In the genomic region with DNA sequence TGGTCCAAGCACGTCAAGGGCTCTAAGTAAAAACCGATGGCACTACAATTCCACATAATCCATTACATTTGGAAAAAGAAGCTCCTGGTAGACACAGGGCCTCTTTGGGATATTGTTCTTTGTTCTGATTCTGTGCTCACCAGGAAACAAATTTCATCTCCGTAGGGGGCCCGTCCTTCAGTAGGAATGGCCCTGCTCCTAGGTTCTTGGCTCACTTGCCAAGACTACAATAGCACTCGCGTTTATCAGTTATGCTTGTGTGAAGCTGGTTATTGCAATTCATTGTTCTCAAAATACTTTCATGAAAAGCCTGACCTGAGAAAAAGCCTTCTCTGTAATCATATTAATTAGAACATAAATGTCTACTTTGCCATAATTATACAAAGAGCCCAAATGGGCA, we compare ENCODE assay signal across 17 cellular contexts. TPM values are rescaled to one million over a fixed set of nuclear protein-coding genes. Genes with fewer than 3 reads are reported as not detected.
DNase-seq lines count a peak whose midpoint lies in the region; ATAC-seq and TF ChIP-seq lines count a peak whose summit lies in the region.
"Had no signal": no experiment of that assay in that cellular context is flagged by ENCODE, and none has a peak within 500 bp of the region (broad histone marks: within the 10 kb centered on the region; RNA-seq: fewer than 3 reads in every experiment).

No MANE protein-coding gene starts in this region.

- H3K14ac ChIP-seq in neuronal stem cell (ENCODE audit: low read length) = no peak overlapping the region

- H4K8ac ChIP-seq in neuronal stem cell (ENCODE audit: low read depth, low read length) = no peak overlapping the region

- H2AK5ac ChIP-seq in neuronal stem cell (ENCODE audit: low read depth, low read length) = no peak overlapping the region

- H3K36me3 Mint-ChIP-seq in T-helper 1 cell treated with Interleukin-12 subunit alpha and Interleukin-12 subunit beta and Interleukin-4 antibody, amounts not matched to agents 30 μg/mL and 1 μg/mL, for 36 hours (ENCODE audit: low read depth) = peaks cover 80% of the 10 kb centered on the region
- H3K36me3 Mint-ChIP-seq in CD4-positive, alpha-beta T cell (ENCODE audit: low read depth) = peaks cover 73% of the 10 kb centered on the region
- H3K36me3 Mint-ChIP-seq in activated naive CD8-positive, alpha-beta T cell treated with anti-CD3 and anti-CD28 coated beads, Interleukin-2, amount 10 ng/mL, durations not matched to agents 7 days and 5 days = peaks cover 62% of the 10 kb centered on the region

- no peak overlapping the region for H3K27ac ChIP-seq in CD4-positive, alpha-beta T cell (ENCODE audit: low read depth, low read length)
- no peak overlapping the region for H3K27ac ChIP-seq in neuronal stem cell (replicated peaks; ENCODE audit: low read length)
- H3K27ac ChIP-seq: lower lobe of right lung, SJCRH30, suprapubic skin had no signal

- H3K27me3 ChIP-seq in CD4-positive, alpha-beta T cell (ENCODE audit: control insufficient read depth, insufficient read depth, low read length) = no peaks in the 10 kb centered on the region
- no peaks in the 10 kb centered on the region for H3K27me3 ChIP-seq in neuronal stem cell (ENCODE audit: control insufficient read depth in 3 of 3, insufficient read depth in 3 of 3, low read depth in 1 of 3, low read length in 3 of 3)
- H3K27me3 ChIP-seq: SJCRH30, suprapubic skin had no signal

- H3K9me3 ChIP-seq in CD4-positive, alpha-beta T cell (ENCODE audit: control insufficient read depth, low read length) = no peaks in the 10 kb centered on the region
- H3K9me3 ChIP-seq in neuronal stem cell (replicated peaks in 1 of 2; ENCODE audit: control insufficient read depth in 2 of 2, insufficient read depth in 1 of 2, low read depth in 1 of 2, low read length in 2 of 2) = no peaks in the 10 kb centered on the region
- H3K9me3 ChIP-seq: lower lobe of right lung, SJCRH30, suprapubic skin had no signal

- no peak for TF ChIP-seq CTCF in CD4-positive, alpha-beta T cell (IDR thresholded peaks at IDR 0.05)

- POLR2A ChIA-PET in CD4-positive, alpha-beta T cell (lab: Charles Lee) = interaction anchor here (0.6 to 3.0 kb wide), 7 partner anchors 10 to 53 kb away, joined by 3 to 23 read pairs (median 3); partner anchors contain the start of gene ZC3HAV1L
- POLR2A ChIA-PET in activated naive CD8-positive, alpha-beta T cell treated with anti-CD3 and anti-CD28 coated beads, Interleukin-2, amount 10 ng/mL, durations not matched to agents 7 days and 5 days (lab: Charles Lee) = interaction anchor here (0.7 to 1.7 kb wide), 5 partner anchors 13 to 184 kb away, joined by 3 to 5 read pairs (median 4); no protein-coding TSS in a partner anchor

- no peak overlapping the region for H2BK120ac ChIP-seq in neuronal stem cell (ENCODE audit: low read depth, low read length)

- no peaks in the 10 kb centered on the region for H3K27me3 Mint-ChIP-seq in T-helper 1 cell treated with Interleukin-12 subunit alpha and Interleukin-12 subunit beta and Interleukin-4 antibody, amounts not matched to agents 30 μg/mL and 1 μg/mL, for 36 hours (ENCODE audit: low read depth)
- H3K27me3 Mint-ChIP-seq in CD4-positive, alpha-beta T cell = no peaks in the 10 kb centered on the region
- H3K27me3 Mint-ChIP-seq in activated naive CD8-positive, alpha-beta T cell treated with anti-CD3 and anti-CD28 coated beads, Interleukin-2, amount 10 ng/mL, durations not matched to agents 7 days and 5 days = no peaks in the 10 kb centered on the region
- H3K27me3 Mint-ChIP-seq: effector memory CD8-positive, alpha-beta T cell had no signal

- H2BK5ac ChIP-seq in neuronal stem cell (ENCODE audit: low read length) = no peak overlapping the region

- H3K9ac ChIP-seq in neuronal stem cell (ENCODE audit: low read depth, low read length, poor library complexity) = no peak overlapping the region

- peak overlapping the region; percentile 77 for H3K27ac Mint-ChIP-seq in T-helper 1 cell treated with Interleukin-12 subunit alpha and Interleukin-12 subunit beta and Interleukin-4 antibody, amounts not matched to agents 30 μg/mL and 1 μg/mL, for 36 hours
- peak overlapping the region; percentile 45 for H3K27ac Mint-ChIP-seq in CD4-positive, alpha-beta T cell
- peak overlapping the region; percentile 66 for H3K27ac Mint-ChIP-seq in activated naive CD8-positive, alpha-beta T cell treated with anti-CD3 and anti-CD28 coated beads, Interleukin-2, amount 10 ng/mL, durations not matched to agents 7 days and 5 days
- H3K27ac Mint-ChIP-seq: nephron progenitor cell had no signal

- no peak overlapping the region for H3K4me2 ChIP-seq in neuronal stem cell (ENCODE audit: insufficient read depth, low read length, poor library complexity, severe bottlenecking)

- peaks cover 0 to 50% of the 10 kb centered on the region in 2 donors for H3K36me3 ChIP-seq in neuronal stem cell (replicated peaks in 1 of 2; ENCODE audit: control insufficient read depth in 2 of 2, insufficient read depth in 2 of 2, low read length in 2 of 2)
- H3K36me3 ChIP-seq: SJCRH30 had no signal

- ATAC-seq in CD4-positive, alpha-beta T cell (ENCODE audit: poor library complexity) = no peak
- ATAC-seq in activated naive CD8-positive, alpha-beta T cell treated with anti-CD3 and anti-CD28 coated beads, Interleukin-2, amount 10 ng/mL, durations not matched to agents 7 days and 5 days (ENCODE audit: low read depth) = no peak
- ATAC-seq: effector memory CD8-positive, alpha-beta T cell; lower lobe of right lung had no signal

- no CpG with 5 or more reads among the region's 6 CpGs for WGBS in neuronal stem cell (ENCODE audit: extremely low coverage in 2 of 2, insufficient read length in 2 of 2, insufficient replicate concordance in 1 of 2), 2 donors

- H2BK12ac ChIP-seq in neuronal stem cell (ENCODE audit: low read length) = no peak overlapping the region

- no peak overlapping the region for H3K23ac ChIP-seq in neuronal stem cell (ENCODE audit: low read depth, low read length, poor library complexity)

- peak overlapping the region; percentile 45 for H3K4me3 Mint-ChIP-seq in T-helper 1 cell treated with Interleukin-12 subunit alpha and Interleukin-12 subunit beta and Interleukin-4 antibody, amounts not matched to agents 30 μg/mL and 1 μg/mL, for 36 hours
- peak overlapping the region; percentile 8 for H3K4me3 Mint-ChIP-seq in CD4-positive, alpha-beta T cell
- H3K4me3 Mint-ChIP-seq in activated naive CD8-positive, alpha-beta T cell treated with anti-CD3 and anti-CD28 coated beads, Interleukin-2, amount 10 ng/mL, durations not matched to agents 7 days and 5 days = peak overlapping the region; percentile 22
- H3K4me3 Mint-ChIP-seq: nephron progenitor cell had no signal

- intact Hi-C loops in CD4-positive, alpha-beta T cell (cut with DNase I, micrococcal nuclease) = no loop called here

- no peak overlapping the region for H3K4ac ChIP-seq in neuronal stem cell (ENCODE audit: low read length)

- H3K18ac ChIP-seq in neuronal stem cell (ENCODE audit: low read length) = no peak overlapping the region

- H3K4me1 ChIP-seq in neuronal stem cell (ENCODE audit: control insufficient read depth in 2 of 2, insufficient read depth in 1 of 2, low read depth in 1 of 2, low read length in 2 of 2) = peaks cover 0 to 2% of the 10 kb centered on the region in 2 donors
- H3K4me1 ChIP-seq: SJCRH30, suprapubic skin had no signal

- DNase-seq in T-helper 1 cell (no peak), NCI-H2107 (lab: John Stamatoyannopoulos, UW) (peak; percentile 83), HuH-7.5 (ENCODE audit: low spot score) (no peak), epidermal melanocyte (ENCODE audit: insufficient read length, low spot score) (no peak), neuronal stem cell (ENCODE audit: low spot score) (no peak)
- no peak for DNase-seq in CD4-positive, alpha-beta T cell
- DNase-seq in activated naive CD8-positive, alpha-beta T cell treated with anti-CD3 and anti-CD28 coated beads, Interleukin-2, amount 10 ng/mL, durations not matched to agents 7 days and 5 days = no peak
- DNase-seq: Calu3; central memory CD4-positive, alpha-beta T cell; effector memory CD8-positive, alpha-beta T cell; KG1; lower lobe of right lung; NCI-H2029; nephron progenitor cell; SJCRH30 had no signal

- no peak overlapping the region for H2BK15ac ChIP-seq in neuronal stem cell (ENCODE audit: low read length)

- no peaks in the 10 kb centered on the region for H3K79me1 ChIP-seq in neuronal stem cell (ENCODE audit: low read depth, low read length)

- H3K4me3 ChIP-seq in neuronal stem cell (ENCODE audit: low read length in 2 of 2) = no peak overlapping the region
- H3K4me3 ChIP-seq: lower lobe of right lung, SJCRH30, suprapubic skin had no signal

- H3K4me1 Mint-ChIP-seq in T-helper 1 cell treated with Interleukin-12 subunit alpha and Interleukin-12 subunit beta and Interleukin-4 antibody, amounts not matched to agents 30 μg/mL and 1 μg/mL, for 36 hours (ENCODE audit: low read depth) = peaks cover 61% of the 10 kb centered on the region
- peaks cover 74% of the 10 kb centered on the region for H3K4me1 Mint-ChIP-seq in CD4-positive, alpha-beta T cell (ENCODE audit: low read depth)
- H3K4me1 Mint-ChIP-seq in activated naive CD8-positive, alpha-beta T cell treated with anti-CD3 and anti-CD28 coated beads, Interleukin-2, amount 10 ng/mL, durations not matched to agents 7 days and 5 days = peaks cover 55% of the 10 kb centered on the region

- H3K9me3 Mint-ChIP-seq in T-helper 1 cell treated with Interleukin-12 subunit alpha and Interleukin-12 subunit beta and Interleukin-4 antibody, amounts not matched to agents 30 μg/mL and 1 μg/mL, for 36 hours = no peaks in the 10 kb centered on the region
- no peaks in the 10 kb centered on the region for H3K9me3 Mint-ChIP-seq in CD4-positive, alpha-beta T cell
- no peaks in the 10 kb centered on the region for H3K9me3 Mint-ChIP-seq in activated naive CD8-positive, alpha-beta T cell treated with anti-CD3 and anti-CD28 coated beads, Interleukin-2, amount 10 ng/mL, durations not matched to agents 7 days and 5 days
- H3K9me3 Mint-ChIP-seq: effector memory CD8-positive, alpha-beta T cell; nephron progenitor cell had no signal

- CTCF ChIA-PET in CD4-positive, alpha-beta T cell (lab: Charles Lee) = interaction anchor here (0.9 to 2.3 kb wide), 3 partner anchors 9 to 29 kb away, joined by 3 to 11 read pairs (median 4); no protein-coding TSS in a partner anchor

- H4K91ac ChIP-seq in neuronal stem cell (ENCODE audit: low read depth, low read length, poor library complexity) = no peak overlapping the region

- no peak overlapping the region for H2AFZ ChIP-seq in neuronal stem cell (ENCODE audit: low read length)

RNA-seq across cellular contexts. Expression of gene ZC3HAV1L, which starts 10.3 kb away (rescaled TPM):
- total RNA-seq in CD4-positive, alpha-beta T cell = under 1 TPM; 0.44 to 0.50 TPM
- 10 to 100 TPM; 15.6 to 17.4 TPM for total RNA-seq in activated naive CD8-positive, alpha-beta T cell treated with anti-CD3 and anti-CD28 coated beads, Interleukin-2, amount 10 ng/mL, durations not matched to agents 7 days and 5 days
- 5.1 TPM for polyA plus RNA-seq in neuronal stem cell (2013, experiment 1 of 2)
- 5.3 TPM for polyA plus RNA-seq in neuronal stem cell (2013, experiment 2 of 2)

Comparison
In these comparisons a context has a peak if more than half of its experiments do, and no peak if none do; other contexts are left out.
1. RNA of gene ZC3HAV1L, which starts 10.3 kb away (total RNA-seq): 15.6 to 17.4 TPM in activated naive CD8-positive, alpha-beta T cell treated with anti-CD3 and anti-CD28 coated beads, Interleukin-2, amount 10 ng/mL, durations not matched to agents 7 days and 5 days; 0.44 to 0.50 TPM in CD4-positive, alpha-beta T cell; every median in the first group is over 10 times any median in the second.
2. Peak in every context shown above with its lines, with median percentiles within 50 percentile points of each other: H3K27ac Mint-ChIP-seq and H3K4me3 Mint-ChIP-seq.